8 cellular contexts compared by ENCODE assay signal in the genomic region with DNA sequence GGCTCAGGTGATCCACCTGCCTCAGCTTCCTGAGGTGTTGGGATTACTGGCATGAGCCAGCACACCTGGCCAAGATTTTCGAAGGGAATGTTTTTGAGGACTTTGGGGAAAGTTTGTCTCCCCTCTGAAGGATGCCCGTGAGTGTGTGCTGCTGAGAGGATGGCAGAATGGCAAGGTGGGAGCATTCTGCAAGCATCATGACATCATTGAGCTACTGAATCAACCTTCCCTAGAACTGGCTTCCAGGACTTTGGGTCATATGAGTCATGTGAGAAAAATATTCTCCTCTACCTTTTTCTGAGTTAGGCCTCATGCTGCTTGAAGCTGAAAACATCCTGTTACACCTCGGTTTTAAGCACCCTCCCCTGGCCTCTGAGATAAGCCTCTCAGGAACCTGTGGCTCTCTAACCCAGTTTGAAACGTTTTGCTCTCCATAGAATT.
DNase-seq lines count a peak whose midpoint lies in the region; ATAC-seq and TF ChIP-seq lines count a peak whose summit lies in the region.

No MANE protein-coding gene starts in this region.

- ATAC-seq in HG02938 (IDR thresholded peaks at IDR 0.05; ENCODE audit: unreplicated experiment), result no peak

- peak overlapping the region; percentile 52 for H3K4me3 Mint-ChIP-seq in T-helper 1 cell treated with Interleukin-12 subunit alpha and Interleukin-12 subunit beta and Interleukin-4 antibody, amounts not matched to agents 30 μg/mL and 1 μg/mL, for 36 hours

- H3K27me3 Mint-ChIP-seq in T-helper 1 cell treated with Interleukin-12 subunit alpha and Interleukin-12 subunit beta and Interleukin-4 antibody, amounts not matched to agents 30 μg/mL and 1 μg/mL, for 36 hours (ENCODE audit: low read depth), result no peaks in the 10 kb centered on the region

- H3K36me3 Mint-ChIP-seq in T-helper 1 cell treated with Interleukin-12 subunit alpha and Interleukin-12 subunit beta and Interleukin-4 antibody, amounts not matched to agents 30 μg/mL and 1 μg/mL, for 36 hours (ENCODE audit: low read depth), result peaks cover 18% of the 10 kb centered on the region

- peak overlapping the region; percentile 20 for H3K4me3 ChIP-seq in coronary artery

- H3K27ac Mint-ChIP-seq in T-helper 1 cell treated with Interleukin-12 subunit alpha and Interleukin-12 subunit beta and Interleukin-4 antibody, amounts not matched to agents 30 μg/mL and 1 μg/mL, for 36 hours, result peak overlapping the region; percentile 76

- H3K27ac ChIP-seq in coronary artery, result peak overlapping the region; percentile 73 to 85

- peak; percentile 70 for DNase-seq in stimulated activated CD4-positive, alpha-beta T cell treated with anti-CD3 and anti-CD28 coated beads, Interleukin-15, amount 100 ng/mL, for 24 hours
- DNase-seq in stimulated activated CD4-positive, alpha-beta T cell treated with anti-CD3 and anti-CD28 coated beads, Interleukin-12 subunit alpha, Interleukin-12 subunit beta, amount 100 ng/mL, for 4 hours, result no peak
- DNase-seq in coronary artery (ENCODE audit: low spot score) (no peak), 8988T (no peak), HuH-7.5 (ENCODE audit: low spot score) (no peak)
- DNase-seq in stimulated activated CD4-positive, alpha-beta T cell treated with anti-CD3 and anti-CD28 coated beads, Interleukin-4, amount 100 ng/mL, for 24 hours, result peak; percentile 72

- TF ChIP-seq CTCF in coronary artery (IDR thresholded peaks at IDR 0.05), result no peak

- no peaks in the 10 kb centered on the region for H3K9me3 Mint-ChIP-seq in T-helper 1 cell treated with Interleukin-12 subunit alpha and Interleukin-12 subunit beta and Interleukin-4 antibody, amounts not matched to agents 30 μg/mL and 1 μg/mL, for 36 hours

- peaks cover 62% of the 10 kb centered on the region for H3K4me1 Mint-ChIP-seq in T-helper 1 cell treated with Interleukin-12 subunit alpha and Interleukin-12 subunit beta and Interleukin-4 antibody, amounts not matched to agents 30 μg/mL and 1 μg/mL, for 36 hours (ENCODE audit: low read depth)

Comparison
In these comparisons a context has a peak if more than half of its experiments do, and no peak if none do; other contexts are left out.
1. DNase-seq: peak in stimulated activated CD4-positive, alpha-beta T cell treated with anti-CD3 and anti-CD28 coated beads, Interleukin-15, amount 100 ng/mL, for 24 hours (single experiment) and stimulated activated CD4-positive, alpha-beta T cell treated with anti-CD3 and anti-CD28 coated beads, Interleukin-4, amount 100 ng/mL, for 24 hours (single experiment); none in stimulated activated CD4-positive, alpha-beta T cell treated with anti-CD3 and anti-CD28 coated beads, Interleukin-12 subunit alpha, Interleukin-12 subunit beta, amount 100 ng/mL, for 4 hours (single experiment), coronary artery (single experiment), 8988T (single experiment) and HuH-7.5 (single experiment).